Comparison of ENCODE assay signal across 30 cellular contexts in genomic region chr22:49142281-49142680, GRCh38.
"Had no signal": no experiment of that assay in that cellular context is flagged by ENCODE, and none has a peak within 500 bp of the region (broad histone marks: within the 10 kb centered on the region; RNA-seq: fewer than 3 reads in every experiment).

No MANE protein-coding gene starts in this region.

- H3K4me3 ChIP-seq: adrenal gland, body of pancreas, esophagus muscularis mucosa, gastrocnemius medialis, heart left ventricle had no signal

- H3K36me3 ChIP-seq: adrenal gland, esophagus muscularis mucosa, gastrocnemius medialis, heart left ventricle had no signal

- H3K27ac ChIP-seq: adrenal gland, body of pancreas, esophagus muscularis mucosa, foreskin keratinocyte, gastrocnemius medialis, heart left ventricle had no signal

- H3K9me3 ChIP-seq: adrenal gland, body of pancreas, esophagus muscularis mucosa, gastrocnemius medialis had no signal

- H3K4me1 ChIP-seq: adrenal gland, body of pancreas, esophagus muscularis mucosa, foreskin keratinocyte, gastrocnemius medialis, heart left ventricle had no signal

- ATAC-seq: activated CD4-positive, alpha-beta T cell treated with anti-CD3 and anti-CD28 coated beads for 36 hours; activated CD8-positive, alpha-beta memory T cell treated with anti-CD3 and anti-CD28 coated beads, Interleukin-2, amount 10 ng/mL, durations not matched to agents 7 days and 5 days; activated CD8-positive, alpha-beta T cell treated with anti-CD3 and anti-CD28 coated beads, Interleukin-2, amount 10 ng/mL, durations not matched to agents 7 days and 5 days; activated naive CD8-positive, alpha-beta T cell treated with anti-CD3 and anti-CD28 coated beads, Interleukin-2, amount 50 U/mL, for 24 hours; body of pancreas; effector memory CD8-positive, alpha-beta T cell; foreskin keratinocyte; gastrocnemius medialis; heart left ventricle; T-helper 17 cell had no signal

- DNase-seq: activated CD4-positive, alpha-beta memory T cell treated with anti-CD3 and anti-CD28 coated beads for 36 hours; activated CD4-positive, alpha-beta T cell treated with anti-CD3 and anti-CD28 coated beads for 36 hours; activated CD4-positive, alpha-beta T cell treated with anti-CD3 and anti-CD28 coated beads, Interleukin-2, amount 10 ng/mL, durations not matched to agents 24 days and 14 days; activated CD4-positive, CD25-positive, alpha-beta regulatory T cell; activated CD4-positive, CD25-positive, alpha-beta regulatory T cell treated with anti-CD3 and anti-CD28 coated beads, Interleukin-2, amount 50 U/mL, for 72 hours; activated CD8-positive, alpha-beta memory T cell treated with anti-CD3 and anti-CD28 coated beads, Interleukin-2, amount 10 ng/mL, durations not matched to agents 7 days and 5 days; activated CD8-positive, alpha-beta memory T cell treated with anti-CD3 and anti-CD28 coated beads, Interleukin-2, amount 50 U/mL, for 4 hours; activated CD8-positive, alpha-beta T cell treated with anti-CD3 and anti-CD28 coated beads, Interleukin-2, amount 10 ng/mL, durations not matched to agents 7 days and 5 days; activated effector memory CD4-positive, alpha-beta T cell treated with anti-CD3 and anti-CD28 coated beads, Interleukin-2, amount 50 U/mL, for 16 hours; activated naive CD4-positive, alpha-beta T cell treated with anti-CD3 and anti-CD28 coated beads for 36 hours; activated naive CD8-positive, alpha-beta T cell treated with anti-CD3 and anti-CD28 coated beads for 36 hours; activated naive CD8-positive, alpha-beta T cell treated with anti-CD3 and anti-CD28 coated beads, Interleukin-2, amount 50 U/mL, for 24 hours; activated T-cell treated with anti-CD3 and anti-CD28 coated beads, Interleukin-2, amount 50 U/mL, for 1 hour; activated T-cell treated with anti-CD3 and anti-CD28 coated beads, Interleukin-2, amount 50 U/mL, for 48 hours; amygdala; aorta; body of pancreas; cortex of kidney; dermis blood vessel endothelial cell; effector CD4-positive, alpha-beta T cell; effector memory CD8-positive, alpha-beta T cell; erythroblast; foreskin keratinocyte; gastrocnemius medialis; glutamatergic neuron; heart left ventricle; T-helper 1 cell; T-helper 17 cell had no signal

- H3K27me3 ChIP-seq: adrenal gland, body of pancreas, foreskin keratinocyte had no signal
